In the genomic region with DNA sequence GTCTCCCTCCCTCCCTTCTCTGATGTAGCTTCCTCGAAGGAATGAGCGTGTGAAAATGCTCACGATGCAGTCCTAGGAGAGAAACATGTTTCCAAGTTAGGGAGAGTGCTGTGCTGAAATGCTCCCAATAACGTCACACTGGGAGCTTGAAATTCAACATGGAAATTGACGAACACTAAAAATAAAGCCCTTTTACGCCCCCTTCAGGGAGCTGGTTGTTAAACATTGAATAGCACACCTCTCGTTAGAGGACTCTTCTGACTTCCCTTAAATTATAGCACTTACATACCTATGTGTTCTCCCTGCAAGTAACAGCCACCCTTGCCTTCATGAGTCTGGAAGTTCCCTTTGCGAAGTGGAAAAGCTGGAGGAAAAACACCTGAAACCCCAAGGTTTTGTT, we compare ENCODE assay signal across 10 cellular contexts.
DNase-seq lines count a peak whose midpoint lies in the region; ATAC-seq and TF ChIP-seq lines count a peak whose summit lies in the region.
"Had no signal": no experiment of that assay in that cellular context is flagged by ENCODE, and none has a peak within 500 bp of the region (broad histone marks: within the 10 kb centered on the region; RNA-seq: fewer than 3 reads in every experiment).

No MANE protein-coding gene starts in this region.

- no peak overlapping the region for H3K4me3 Mint-ChIP-seq in GM23338
- H3K4me3 Mint-ChIP-seq: activated T-helper 1 cell treated with anti-CD3 and anti-CD28 coated beads, Interleukin-12 subunit alpha, Interleukin-12 subunit beta, Interleukin-2, Interleukin-4 antibody, amounts not matched to agents 30 ng/mL and 10 ng/mL and 1 ng/mL, durations not matched to agents 14 hours and 24 hours and 36 hours had no signal

- H3K4me2 ChIP-seq in GM23338: no peak overlapping the region

- no peaks in the 10 kb centered on the region; the same call in 1 of the 2 replicates for H3K9me2 ChIP-seq in GM23338 (ENCODE audit: insufficient read depth)

- H4K20me1 ChIP-seq in GM23338 (replicated peaks; ENCODE audit: insufficient read depth): no peaks in the 10 kb centered on the region

- H3K36me3 ChIP-seq in GM23338 (ENCODE audit: insufficient read depth): no peaks in the 10 kb centered on the region
- H3K36me3 ChIP-seq: SJSA1 had no signal

- peak; percentile 73 for ATAC-seq in GM23338
- ATAC-seq in HG02763 (IDR thresholded peaks at IDR 0.05; ENCODE audit: unreplicated experiment): no peak
- no peak for ATAC-seq in GM21515 (IDR thresholded peaks at IDR 0.05; ENCODE audit: unreplicated experiment)
- ATAC-seq: mucosa of descending colon had no signal

- H3K27me3 Mint-ChIP-seq in GM23338 (ENCODE audit: insufficient read depth, low read depth, poor library complexity): peaks cover 3% of the 10 kb centered on the region

- no peaks in the 10 kb centered on the region for H3K4me1 ChIP-seq in GM23338 (ENCODE audit: insufficient read depth)
- H3K4me1 ChIP-seq: SJSA1 had no signal

- H3K4me3 ChIP-seq in GM23338 (no peak overlapping the region), fibroblast of pulmonary artery (replicated peaks; ENCODE audit: low read depth, low read length) (no peak overlapping the region)
- H3K4me3 ChIP-seq: mucosa of descending colon, SJSA1 had no signal

- H3K27ac ChIP-seq in GM23338 (ENCODE audit: low read depth): no peak overlapping the region
- H3K27ac ChIP-seq: SJSA1 had no signal

- peak; percentile 67 to 73 for TF ChIP-seq CTCF in GM23338 (conservative IDR thresholded peaks at IDR 0.05; ENCODE audit: low read depth in 2 of 2)
- peak; percentile 6 for TF ChIP-seq CTCF in fibroblast of pulmonary artery (IDR thresholded peaks at IDR 0.05; ENCODE audit: low read length, missing control alignments)

- H3F3A ChIP-seq in GM23338 (replicated peaks; ENCODE audit: low read depth): no peaks in the 10 kb centered on the region

- H3K36me3 Mint-ChIP-seq in GM23338 (ENCODE audit: low read depth): no peaks in the 10 kb centered on the region

- no peak overlapping the region for H3K27ac Mint-ChIP-seq in GM23338
- H3K27ac Mint-ChIP-seq: activated T-helper 1 cell treated with anti-CD3 and anti-CD28 coated beads, Interleukin-12 subunit alpha, Interleukin-12 subunit beta, Interleukin-2, Interleukin-4 antibody, amounts not matched to agents 30 ng/mL and 10 ng/mL and 1 ng/mL, durations not matched to agents 14 hours and 24 hours and 36 hours had no signal

- no peaks in the 10 kb centered on the region for H3K27me3 ChIP-seq in GM23338 (ENCODE audit: insufficient read depth)

- H3K9me3 Mint-ChIP-seq in GM23338: no peaks in the 10 kb centered on the region
- H3K9me3 Mint-ChIP-seq: activated T-helper 1 cell treated with anti-CD3 and anti-CD28 coated beads, Interleukin-12 subunit alpha, Interleukin-12 subunit beta, Interleukin-2, Interleukin-4 antibody, amounts not matched to agents 30 ng/mL and 10 ng/mL and 1 ng/mL, durations not matched to agents 14 hours and 24 hours and 36 hours had no signal

- DNase-seq in COLO829 (ENCODE audit: low spot score) (peak; percentile 44), GM23338 (ENCODE audit: low spot score) (peak; percentile 86), OCI-M1 (lab: John Stamatoyannopoulos, UW) (peak; percentile 9), fibroblast of pulmonary artery (ENCODE audit: low read depth) (no peak), NCI-H187 treated with DMSO at 0.1 percent for 48 hours (lab: John Stamatoyannopoulos, UW) (no peak)
- DNase-seq: mucosa of descending colon had no signal

- H2AFZ ChIP-seq in GM23338: peak overlapping the region; percentile 78

- no peaks in the 10 kb centered on the region for H3K4me1 Mint-ChIP-seq in GM23338

- H3K79me2 ChIP-seq in GM23338 (replicated peaks; ENCODE audit: insufficient read depth): no peaks in the 10 kb centered on the region

TF ChIP-seq in GM23338, 12 proteins besides CTCF, POLR2A, EP300 and RAD21 (continues in another document):
- TF ChIP-seq, protein P1, sequence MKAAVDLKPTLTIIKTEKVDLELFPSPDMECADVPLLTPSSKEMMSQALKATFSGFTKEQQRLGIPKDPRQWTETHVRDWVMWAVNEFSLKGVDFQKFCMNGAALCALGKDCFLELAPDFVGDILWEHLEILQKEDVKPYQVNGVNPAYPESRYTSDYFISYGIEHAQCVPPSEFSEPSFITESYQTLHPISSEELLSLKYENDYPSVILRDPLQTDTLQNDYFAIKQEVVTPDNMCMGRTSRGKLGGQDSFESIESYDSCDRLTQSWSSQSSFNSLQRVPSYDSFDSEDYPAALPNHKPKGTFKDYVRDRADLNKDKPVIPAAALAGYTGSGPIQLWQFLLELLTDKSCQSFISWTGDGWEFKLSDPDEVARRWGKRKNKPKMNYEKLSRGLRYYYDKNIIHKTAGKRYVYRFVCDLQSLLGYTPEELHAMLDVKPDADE (IDR thresholded peaks at IDR 0.05): no peak
- TF ChIP-seq POLR2AphosphoS5 (IDR thresholded peaks at IDR 0.05; ENCODE audit: low read depth) (no peak), ZNF331 (CRISPR knock-in tag; IDR thresholded peaks at IDR 0.05; ENCODE audit: low read depth) (no peak), ZNF114 (CRISPR knock-in tag; IDR thresholded peaks at IDR 0.05) (no peak), NANOG (IDR thresholded peaks at IDR 0.05; ENCODE audit: borderline replicate concordance) (no peak), EZH2 (IDR thresholded peaks at IDR 0.05; ENCODE audit: low read depth, unreplicated experiment) (no peak), STAT1 (IDR thresholded peaks at IDR 0.05; ENCODE audit: unreplicated experiment) (no peak), EZH2phosphoT487 (IDR thresholded peaks at IDR 0.05; ENCODE audit: unreplicated experiment) (no peak), JUNB (IDR thresholded peaks at IDR 0.05; ENCODE audit: unreplicated experiment) (no peak), CREB1 (CRISPR knock-in tag; IDR thresholded peaks at IDR 0.05; ENCODE audit: low read depth) (no peak)
- TF ChIP-seq, protein P2, sequence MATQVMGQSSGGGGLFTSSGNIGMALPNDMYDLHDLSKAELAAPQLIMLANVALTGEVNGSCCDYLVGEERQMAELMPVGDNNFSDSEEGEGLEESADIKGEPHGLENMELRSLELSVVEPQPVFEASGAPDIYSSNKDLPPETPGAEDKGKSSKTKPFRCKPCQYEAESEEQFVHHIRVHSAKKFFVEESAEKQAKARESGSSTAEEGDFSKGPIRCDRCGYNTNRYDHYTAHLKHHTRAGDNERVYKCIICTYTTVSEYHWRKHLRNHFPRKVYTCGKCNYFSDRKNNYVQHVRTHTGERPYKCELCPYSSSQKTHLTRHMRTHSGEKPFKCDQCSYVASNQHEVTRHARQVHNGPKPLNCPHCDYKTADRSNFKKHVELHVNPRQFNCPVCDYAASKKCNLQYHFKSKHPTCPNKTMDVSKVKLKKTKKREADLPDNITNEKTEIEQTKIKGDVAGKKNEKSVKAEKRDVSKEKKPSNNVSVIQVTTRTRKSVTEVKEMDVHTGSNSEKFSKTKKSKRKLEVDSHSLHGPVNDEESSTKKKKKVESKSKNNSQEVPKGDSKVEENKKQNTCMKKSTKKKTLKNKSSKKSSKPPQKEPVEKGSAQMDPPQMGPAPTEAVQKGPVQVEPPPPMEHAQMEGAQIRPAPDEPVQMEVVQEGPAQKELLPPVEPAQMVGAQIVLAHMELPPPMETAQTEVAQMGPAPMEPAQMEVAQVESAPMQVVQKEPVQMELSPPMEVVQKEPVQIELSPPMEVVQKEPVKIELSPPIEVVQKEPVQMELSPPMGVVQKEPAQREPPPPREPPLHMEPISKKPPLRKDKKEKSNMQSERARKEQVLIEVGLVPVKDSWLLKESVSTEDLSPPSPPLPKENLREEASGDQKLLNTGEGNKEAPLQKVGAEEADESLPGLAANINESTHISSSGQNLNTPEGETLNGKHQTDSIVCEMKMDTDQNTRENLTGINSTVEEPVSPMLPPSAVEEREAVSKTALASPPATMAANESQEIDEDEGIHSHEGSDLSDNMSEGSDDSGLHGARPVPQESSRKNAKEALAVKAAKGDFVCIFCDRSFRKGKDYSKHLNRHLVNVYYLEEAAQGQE (IDR thresholded peaks at IDR 0.05; ENCODE audit: unreplicated experiment): no peak

Comparison
In these comparisons a context has a peak if more than half of its experiments do, and no peak if none do; other contexts are left out.
1. DNase-seq: peak in COLO829 (single experiment), GM23338 (single experiment) and OCI-M1 (single experiment); none in fibroblast of pulmonary artery (single experiment) and NCI-H187 treated with DMSO at 0.1 percent for 48 hours (single experiment).